ENCODE assay signal across 1 cellular context in genomic region chrX:53312946-53313745, GRCh38.
TF ChIP-seq lines count a peak whose summit lies in the region.

No MANE protein-coding gene starts in this region.

TF ChIP-seq in K562, 482 proteins besides CTCF, POLR2A, EP300 and RAD21 (continued from another document):
- TF ChIP-seq MAFK (IDR thresholded peaks at IDR 0.05; ENCODE audit: low read length) (0 out of 2 replicates have a peak, but pooled peaks have one; percentile 11), SMC3 (conservative IDR thresholded peaks at IDR 0.05; ENCODE audit: insufficient read depth, low read depth, low read length) (peak; percentile 49; the same call in 1 of the 2 replicates), HMBOX1 (IDR thresholded peaks at IDR 0.05) (peak; percentile 78), HOXB6 (CRISPR knock-in tag; IDR thresholded peaks at IDR 0.05; ENCODE audit: borderline replicate concordance) (no peak), ZFP36 (IDR thresholded peaks at IDR 0.05; ENCODE audit: low read depth, low read length, partially characterized antibody) (no peak), BRF2 (IDR thresholded peaks at IDR 0.05; ENCODE audit: borderline replicate concordance, insufficient read depth, insufficient read length) (no peak)
